Comparison of ENCODE assay signal across 21 cellular contexts in the genomic region with DNA sequence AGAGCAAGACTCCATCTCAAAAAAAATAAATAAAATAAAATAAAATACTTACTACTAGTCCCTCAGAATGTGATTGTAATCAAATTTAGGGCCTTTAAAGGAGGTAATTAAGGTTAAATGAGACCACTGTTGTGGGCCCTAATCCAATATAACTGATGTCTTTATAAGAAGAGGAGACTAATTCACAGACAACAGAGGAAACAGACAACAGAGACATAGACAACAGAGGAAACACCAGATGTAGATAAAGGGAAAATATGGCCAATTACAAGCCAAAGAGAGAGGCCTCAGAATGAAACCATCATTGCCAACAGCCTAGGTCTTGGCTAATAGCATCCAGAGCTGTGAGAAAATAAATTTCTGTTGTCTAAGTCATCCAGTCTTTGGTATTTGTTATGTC.
"Had no signal": no experiment of that assay in that cellular context is flagged by ENCODE, and none has a peak within 500 bp of the region (broad histone marks: within the 10 kb centered on the region; RNA-seq: fewer than 3 reads in every experiment).

No MANE protein-coding gene starts in this region.

- H3K27me3 ChIP-seq: left lung, ovary, right atrium auricular region, right lobe of liver, tibial nerve, uterus had no signal

- H3K4me1 ChIP-seq: left lung, lower lobe of right lung, right atrium auricular region, right lobe of liver, tibial nerve, uterus had no signal

- H3K4me3 ChIP-seq: left lung, lower lobe of right lung, mucosa of descending colon, ovary, right atrium auricular region, right lobe of liver, smooth muscle cell, tibial nerve, uterus had no signal

- H3K36me3 ChIP-seq: left lung, lower lobe of right lung, ovary, right atrium auricular region, right lobe of liver, tibial nerve, uterus had no signal

- DNase-seq: kidney glomerular epithelial cell; left cardiac atrium; left lung; lower lobe of right lung; mammary epithelial cell; mesenchymal stem cell; mucosa of descending colon; naive thymus-derived CD4-positive, alpha-beta T cell; ovary; right lobe of liver; stimulated activated CD4-positive, alpha-beta T cell treated with anti-CD3 and anti-CD28 coated beads, Interleukin-1b, Interleukin-23, amount 100 ng/mL, for 48 hours; stimulated activated CD4-positive, alpha-beta T cell treated with anti-CD3 and anti-CD28 coated beads, Interleukin-2, amount 100 ng/mL, for 48 hours; stimulated activated CD4-positive, alpha-beta T cell treated with anti-CD3 and anti-CD28 coated beads, Interleukin-4, amount 100 ng/mL, for 4 hours; stimulated activated CD8-positive, alpha-beta memory T cell treated with anti-CD3 and anti-CD28 coated beads, Interleukin-4, amount 100 ng/mL, for 48 hours; stimulated activated naive CD4-positive, alpha-beta T cell treated with Interleukin-2 at 50 U/mL for 16 hours; stimulated activated naive CD8-positive, alpha-beta T cell treated with anti-CD3 and anti-CD28 coated beads, Interleukin-15, amount 100 ng/mL, for 72 hours; substantia nigra; uterus had no signal

- H3K27ac ChIP-seq: left lung, lower lobe of right lung, ovary, right atrium auricular region, right lobe of liver, tibial nerve, uterus had no signal

- H3K4me2 ChIP-seq: smooth muscle cell had no signal

- H3K9me3 ChIP-seq: mucosa of descending colon, ovary, right lobe of liver, uterus had no signal
